Comparison of ENCODE assay signal across 8 cellular contexts in the genomic region with DNA sequence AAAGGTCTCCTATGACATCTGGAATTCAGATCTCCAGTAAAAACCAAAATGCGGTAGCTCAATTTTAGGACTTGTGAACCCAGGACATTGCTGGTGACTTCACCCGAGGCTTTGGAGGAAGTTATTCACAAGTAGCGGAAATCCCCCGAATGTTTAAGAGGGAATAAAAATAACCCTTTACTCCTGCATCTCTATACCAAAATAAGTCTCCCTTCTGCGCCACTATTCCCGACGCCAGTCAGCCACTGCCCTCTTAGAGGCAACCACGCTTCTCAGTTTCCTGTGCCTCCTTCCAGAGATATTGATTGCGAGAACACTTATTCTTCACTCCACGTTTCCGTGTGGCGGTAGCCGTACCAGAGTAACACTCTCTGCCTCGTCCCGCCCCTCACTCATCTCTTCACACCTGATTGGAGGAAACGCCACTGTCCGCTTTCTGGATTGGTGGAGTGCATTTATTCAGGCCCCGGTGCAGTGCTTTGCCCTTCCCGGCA. TPM values are rescaled to one million over a fixed set of nuclear protein-coding genes. Genes with fewer than 3 reads are reported as not detected.
DNase-seq lines count a peak whose midpoint lies in the region; ATAC-seq and TF ChIP-seq lines count a peak whose summit lies in the region.

No MANE protein-coding gene starts in this region.

- DNase-seq in CD1c-positive myeloid dendritic cell (ENCODE audit: extremely low spot score) (peak; percentile 62), GM20000 (ENCODE audit: low spot score) (peak; percentile 91), Kasumi-1 (lab: John Stamatoyannopoulos, UW) (peak; percentile 76 to 79), activated T-cell treated with anti-CD3 and anti-CD28 coated beads for 1 hour (ENCODE audit: low read depth) (peak; percentile 5), right cardiac atrium (peak; percentile 59 to 83 (median 81)), cerebellar cortex (ENCODE audit: low spot score) (no peak), COLO668 (lab: John Stamatoyannopoulos, UW; ENCODE audit: unreplicated experiment) (no peak)
- DNase-seq in stimulated activated CD8-positive, alpha-beta memory T cell treated with anti-CD3 and anti-CD28 coated beads, Interleukin-15, amount 100 ng/mL, for 4 hours (ENCODE audit: low read depth in 2 of 2) = peak; percentile 2 to 17

- H3K27ac ChIP-seq in right cardiac atrium (ENCODE audit: low read length) = peak overlapping the region; percentile 95

- peak overlapping the region; percentile 63 for H3K4me3 ChIP-seq in right cardiac atrium (ENCODE audit: low read length)

- H3K9me3 ChIP-seq in right cardiac atrium (ENCODE audit: control insufficient read depth, low read length) = peaks cover 2% of the 10 kb centered on the region

- H3K4me1 ChIP-seq in right cardiac atrium (ENCODE audit: control insufficient read depth, insufficient read depth, low read length) = peaks cover 5% of the 10 kb centered on the region

- no peaks in the 10 kb centered on the region for H3K27me3 ChIP-seq in right cardiac atrium (ENCODE audit: control insufficient read depth, insufficient read depth)

- 36% methylated on average over 19 of the region's 19 CpGs for WGBS in right cardiac atrium

- no peak for TF ChIP-seq CTCF in GM20000 (IDR thresholded peaks at IDR 0.05; ENCODE audit: extremely low read depth, missing control alignments)

- peak; percentile 89 to 90 for ATAC-seq in right cardiac atrium

- intact Hi-C loops in right cardiac atrium (cut with DNase I) = loop anchor here in 1 of 4 donors (10.0 kb wide), 1 partner anchor 62 kb away; no protein-coding TSS in a partner anchor

RNA-seq across cellular contexts. Expression of a gene that starts 27.4 kb away (rescaled TPM):
- 10 to 100 TPM; 66.0 to 85.0 (median 74.3) TPM for total RNA-seq in right cardiac atrium
- 34.4 TPM for polyA plus RNA-seq in right cardiac atrium

Comparison
In these comparisons a context has a peak if more than half of its experiments do, and no peak if none do; other contexts are left out.
1. DNase-seq: peak in CD1c-positive myeloid dendritic cell (single experiment), GM20000 (single experiment), Kasumi-1 (2 of 2), activated T-cell treated with anti-CD3 and anti-CD28 coated beads for 1 hour (single experiment), right cardiac atrium (3 of 3) and stimulated activated CD8-positive, alpha-beta memory T cell treated with anti-CD3 and anti-CD28 coated beads, Interleukin-15, amount 100 ng/mL, for 4 hours (2 of 2); none in cerebellar cortex (single experiment) and COLO668 (single experiment).